ENCODE assay signal across 8 cellular contexts in the genomic region with DNA sequence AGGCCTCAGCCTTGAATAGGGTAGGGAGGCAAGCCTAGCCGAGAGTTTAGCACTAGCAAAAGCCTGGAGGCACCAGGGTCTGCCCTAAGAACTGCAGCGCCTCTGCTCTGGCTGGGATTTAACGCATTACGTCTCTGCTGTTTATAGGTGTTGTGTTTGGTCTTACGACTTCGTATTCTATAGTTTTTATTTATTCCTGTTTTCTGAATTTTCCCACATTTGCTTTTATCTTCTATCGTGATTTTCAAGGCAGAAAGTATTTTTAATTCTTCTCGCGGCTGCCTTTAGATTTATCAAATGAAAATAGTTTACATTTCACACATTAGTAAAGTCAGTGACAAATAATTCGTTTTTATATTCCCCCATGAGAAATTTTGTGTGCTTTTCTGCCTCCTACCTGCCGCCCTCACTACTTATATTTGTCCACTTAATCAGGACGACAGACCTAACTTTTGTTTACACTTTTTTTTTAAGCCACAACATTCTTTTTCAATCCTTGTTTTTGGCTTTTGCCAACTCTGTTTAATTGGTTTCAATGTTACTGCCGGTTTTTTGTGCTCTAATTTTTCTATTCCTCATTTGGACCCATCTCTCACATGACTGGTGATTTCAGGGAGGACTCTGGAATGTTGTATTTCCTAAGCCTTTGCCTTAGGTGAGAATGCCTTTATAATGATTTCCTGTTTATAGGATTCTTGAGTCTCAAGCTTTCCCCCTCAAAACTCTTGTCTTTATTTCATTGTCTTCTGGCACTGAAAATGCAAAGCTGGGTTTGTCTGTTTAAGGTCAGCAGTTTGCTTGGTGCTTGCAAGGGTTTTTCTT. TPM values are rescaled to one million over a fixed set of nuclear protein-coding genes. Genes with fewer than 3 reads are reported as not detected.
DNase-seq lines count a peak whose midpoint lies in the region; ATAC-seq and TF ChIP-seq lines count a peak whose summit lies in the region.

No MANE protein-coding gene starts in this region.

- POLR2A ChIA-PET in PC-3 (lab: Charles Lee; ENCODE audit: unreplicated experiment), result no interaction called here

- no peaks in the 10 kb centered on the region for H3K9me3 Mint-ChIP-seq in endothelial cell (ENCODE audit: unreplicated experiment)
- no peaks in the 10 kb centered on the region for H3K9me3 Mint-ChIP-seq in osteocyte (ENCODE audit: unreplicated experiment)

- no peaks in the 10 kb centered on the region for H3K27me3 ChIP-seq in PC-3 (ENCODE audit: low read length)

- no peaks in the 10 kb centered on the region for H3F3A ChIP-seq in PC-3 (ENCODE audit: low read length, unreplicated experiment)

- H3K36me3 Mint-ChIP-seq in endothelial cell (ENCODE audit: low read depth, unreplicated experiment), result peaks cover 4% of the 10 kb centered on the region
- H3K36me3 Mint-ChIP-seq in osteocyte (ENCODE audit: unreplicated experiment), result no peaks in the 10 kb centered on the region

- H3K27me3 Mint-ChIP-seq in endothelial cell (ENCODE audit: unreplicated experiment), result peaks cover 10% of the 10 kb centered on the region
- H3K27me3 Mint-ChIP-seq in osteocyte (ENCODE audit: unreplicated experiment), result peaks cover 4% of the 10 kb centered on the region

- H3K4me1 Mint-ChIP-seq in endothelial cell (ENCODE audit: unreplicated experiment), result peaks cover 27% of the 10 kb centered on the region
- peaks cover 25% of the 10 kb centered on the region for H3K4me1 Mint-ChIP-seq in osteocyte (ENCODE audit: unreplicated experiment)

- ATAC-seq in PC-3 (peak; percentile 55), HG02973 (IDR thresholded peaks at IDR 0.05; ENCODE audit: unreplicated experiment) (no peak), HG03354 (IDR thresholded peaks at IDR 0.05; ENCODE audit: poor library complexity, severe bottlenecking, unreplicated experiment) (no peak)

- H3K36me3 ChIP-seq in PC-3 (ENCODE audit: low read depth, low read length), result no peaks in the 10 kb centered on the region

- peak overlapping the region; percentile 100 for H2AFZ ChIP-seq in PC-3 (ENCODE audit: low read length)

- H3K4me3 Mint-ChIP-seq in endothelial cell (ENCODE audit: unreplicated experiment) (peak overlapping the region; percentile 93), osteocyte (ENCODE audit: unreplicated experiment) (peak overlapping the region; percentile 88)

- no peaks in the 10 kb centered on the region for H3K79me2 ChIP-seq in PC-3 (ENCODE audit: low read length)

- H3K4me3 ChIP-seq in GM08714 (ENCODE audit: low read length) (peak overlapping the region; percentile 79), PC-3 (ENCODE audit: low read length) (peak overlapping the region; percentile 92)

- H4K20me1 ChIP-seq in PC-3 (ENCODE audit: low read length), result no peaks in the 10 kb centered on the region

- H3K9me3 ChIP-seq in PC-3 (ENCODE audit: low read length), result no peaks in the 10 kb centered on the region

- H3K4me2 ChIP-seq in PC-3 (ENCODE audit: low read length), result peak overlapping the region; percentile 89

- H3K27ac Mint-ChIP-seq in endothelial cell (ENCODE audit: unreplicated experiment) (peak overlapping the region; percentile 92), osteocyte (ENCODE audit: unreplicated experiment) (peak overlapping the region; percentile 44)

- peak overlapping the region; percentile 29 for H3K9ac ChIP-seq in PC-3 (ENCODE audit: low read length)

- peak; percentile 55 for DNase-seq in PC-3
- DNase-seq in endothelial cell (ENCODE audit: low spot score), result no peak
- no peak for DNase-seq in osteocyte (ENCODE audit: extremely low spot score, unreplicated experiment)
- no peak for DNase-seq in NK-92 (lab: John Stamatoyannopoulos, UW; ENCODE audit: unreplicated experiment)
- DNase-seq in NOMO-1 treated with dmso at 0.1 percent for 144 hours (lab: John Stamatoyannopoulos, UW; ENCODE audit: unreplicated experiment), result no peak

- CTCF ChIA-PET in PC-3 (lab: Charles Lee), result interaction anchor here (0.6 kb wide), 1 partner anchor 101 kb away, joined by 3 read pairs; no protein-coding TSS in a partner anchor

- no peak overlapping the region for H3K27ac ChIP-seq in PC-3 (ENCODE audit: low read length)

- peaks cover 12% of the 10 kb centered on the region for H3K4me1 ChIP-seq in PC-3 (ENCODE audit: insufficient read depth, low read length)

- no peaks in the 10 kb centered on the region for H3K9me2 ChIP-seq in PC-3 (replicated peaks; ENCODE audit: low read length)

- TF ChIP-seq CTCF in PC-3 (conservative IDR thresholded peaks at IDR 0.05; ENCODE audit: low read depth, low read length) (no peak), endothelial cell (IDR thresholded peaks at IDR 0.05; ENCODE audit: unreplicated experiment) (no peak), osteocyte (IDR thresholded peaks at IDR 0.05) (peak; percentile 10)

- TSS peak; percentile 42 for BruUV-seq in PC-3 (replicated peaks; lab: Mats Ljungman, UMichigan)

- intact Hi-C loops in PC-3 (cut with micrococcal nuclease), result no loop called here

RNA-seq across cellular contexts. Expression of a gene that starts 1.3 kb away (rescaled TPM):
- total RNA-seq in PC-3 (2014; rRNA removed), result 6.4 and 8.9 TPM in 2 replicates
- total RNA-seq in endothelial cell (ENCODE audit: unreplicated experiment), result 6.1 TPM
- total RNA-seq in osteocyte, result 6.6 and 6.9 TPM in 2 replicates

RNA-seq across cellular contexts. Expression of a gene that starts 15.0 kb away (rescaled TPM):
- total RNA-seq in PC-3 (2014; rRNA removed), result 16.8 and 25.2 TPM in 2 replicates
- total RNA-seq in endothelial cell (ENCODE audit: unreplicated experiment), result 17.2 TPM
- total RNA-seq in osteocyte, result 13.5 and 14.0 TPM in 2 replicates

RNA-seq across cellular contexts. Expression of a gene that starts 15.0 kb away (rescaled TPM):
- 4.3 and 4.5 TPM in 2 replicates for total RNA-seq in PC-3 (2014; rRNA removed)
- 6.9 TPM for total RNA-seq in endothelial cell (ENCODE audit: unreplicated experiment)
- 5.9 and 7.3 TPM in 2 replicates for total RNA-seq in osteocyte

RNA-seq across cellular contexts. Expression of a gene that starts 29.8 kb away (rescaled TPM):
- 97.7 and 122 TPM in 2 replicates for total RNA-seq in PC-3 (2014; rRNA removed)
- total RNA-seq in endothelial cell (ENCODE audit: unreplicated experiment), result 45.3 TPM
- total RNA-seq in osteocyte, result 79.6 and 84.2 TPM in 2 replicates

RNA-seq across cellular contexts. Expression of a gene that starts 34.6 kb away (rescaled TPM):
- total RNA-seq in PC-3 (2014; rRNA removed), result 117 and 121 TPM in 2 replicates
- 45.9 TPM for total RNA-seq in endothelial cell (ENCODE audit: unreplicated experiment)
- total RNA-seq in osteocyte, result 57.5 and 58.4 TPM in 2 replicates
